ENCODE assay signal across 10 cellular contexts in genomic region chr4:69057620-69058409, GRCh38. TPM values are rescaled to one million over a fixed set of nuclear protein-coding genes. Genes with fewer than 3 reads are reported as not detected.
DNase-seq lines count a peak whose midpoint lies in the region; ATAC-seq, FAIRE-seq and TF ChIP-seq lines count a peak whose summit lies in the region.
"Had no signal": no experiment of that assay in that cellular context is flagged by ENCODE, and none has a peak within 500 bp of the region (broad histone marks: within the 10 kb centered on the region; RNA-seq: fewer than 3 reads in every experiment).

No MANE protein-coding gene starts in this region.

- H3K27me3 ChIP-seq in PC-3 (ENCODE audit: low read length) (no peaks in the 10 kb centered on the region), left lung (no peaks in the 10 kb centered on the region)

- TF ChIP-seq CTCF in PC-3 (conservative IDR thresholded peaks at IDR 0.05; ENCODE audit: low read depth, low read length) (no peak), left lung (IDR thresholded peaks at IDR 0.05) (no peak), OCI-LY7 (conservative IDR thresholded peaks at IDR 0.05; ENCODE audit: low read length) (no peak)

- BruUV-seq in PC-3 (replicated peaks; lab: Mats Ljungman, UMichigan), result no TSS peak
- BruUV-seq in OCI-LY7 (replicated peaks; lab: Mats Ljungman, UMichigan), result no TSS peak

- peak; percentile 76 for FAIRE-seq in GM12892 (lab: Jason Lieb, UNC)

- H2AFZ ChIP-seq in PC-3 (ENCODE audit: low read length), result 0 out of 2 replicates have a peak overlapping the region, but pooled peaks have one; percentile 1
- no peak overlapping the region for H2AFZ ChIP-seq in OCI-LY7 (ENCODE audit: low read length)

- intact Hi-C loops in PC-3 (cut with micrococcal nuclease) (no loop called here), left lung (cut with DNase I) (no loop called here), OCI-LY7 (cut with micrococcal nuclease; ENCODE audit: unreplicated experiment) (no loop called here)

- H3K9me2 ChIP-seq in PC-3 (replicated peaks; ENCODE audit: low read length) (no peaks in the 10 kb centered on the region), OCI-LY7 (ENCODE audit: insufficient read depth, low read length) (no peaks in the 10 kb centered on the region)

- CTCF ChIA-PET in PC-3 (lab: Charles Lee), result interaction anchor here (0.6 kb wide), 1 partner anchor 74 kb away, joined by 6 read pairs; no protein-coding TSS in a partner anchor
- CTCF ChIA-PET in OCI-LY7 (lab: Charles Lee; ENCODE audit: unreplicated experiment), result no interaction called here

- H3K27ac ChIP-seq in PC-3 (ENCODE audit: low read length), result no peak overlapping the region
- peak overlapping the region in 1 of 2 donors; percentile 30 for H3K27ac ChIP-seq in left lung
- H3K27ac ChIP-seq in OCI-LY7 (ENCODE audit: low read depth, low read length, poor library complexity, severe bottlenecking), result no peak overlapping the region

- H3K4me3 ChIP-seq in PC-3 (ENCODE audit: low read length) (no peak overlapping the region), left lung (no peak overlapping the region), OCI-LY7 (ENCODE audit: low read depth, low read length, poor library complexity, severe bottlenecking) (no peak overlapping the region)

- no peaks in the 10 kb centered on the region for H4K20me1 ChIP-seq in PC-3 (ENCODE audit: low read length)
- H4K20me1 ChIP-seq in OCI-LY7 (ENCODE audit: insufficient read depth, low read length), result no peaks in the 10 kb centered on the region

- TF ChIP-seq POLR2A in GM12892 (IDR thresholded peaks at IDR 0.05; ENCODE audit: low read depth, low read length), result no peak

- H3K79me2 ChIP-seq in PC-3 (ENCODE audit: low read length) (no peaks in the 10 kb centered on the region), OCI-LY7 (ENCODE audit: insufficient read depth, low read depth, low read length) (no peaks in the 10 kb centered on the region)

- H3K9me3 ChIP-seq in PC-3 (ENCODE audit: low read length) (no peaks in the 10 kb centered on the region), left lung (no peaks in the 10 kb centered on the region), OCI-LY7 (ENCODE audit: low read length) (no peaks in the 10 kb centered on the region)

- no peaks in the 10 kb centered on the region for H3K36me3 ChIP-seq in PC-3 (ENCODE audit: low read depth, low read length)
- no peaks in the 10 kb centered on the region for H3K36me3 ChIP-seq in left lung
- H3K36me3 ChIP-seq in OCI-LY7 (ENCODE audit: insufficient read depth, low read length), result no peaks in the 10 kb centered on the region

- peak; percentile 76 for ATAC-seq in HG02571 (IDR thresholded peaks at IDR 0.05; ENCODE audit: unreplicated experiment)
- no peak for ATAC-seq in PC-3
- ATAC-seq in left lung, result peak; percentile 63

- no peak overlapping the region for H3K9ac ChIP-seq in PC-3 (ENCODE audit: low read length)

- H3F3A ChIP-seq in PC-3 (ENCODE audit: low read length, unreplicated experiment), result no peaks in the 10 kb centered on the region

- POLR2A ChIA-PET in PC-3 (lab: Charles Lee; ENCODE audit: unreplicated experiment), result no interaction called here
- POLR2A ChIA-PET in OCI-LY7 (lab: Charles Lee), result interaction anchor here (0.6 kb wide), 1 partner anchor 894 kb away, joined by 3 read pairs; no protein-coding TSS in a partner anchor

- H3K4me1 ChIP-seq in PC-3 (ENCODE audit: insufficient read depth, low read length) (peaks cover 21% of the 10 kb centered on the region), left lung (no peaks in the 10 kb centered on the region), OCI-LY7 (ENCODE audit: insufficient read depth, low read length, poor library complexity, severe bottlenecking) (no peaks in the 10 kb centered on the region)

- no peak overlapping the region for H3K4me2 ChIP-seq in PC-3 (ENCODE audit: low read length)
- no peak overlapping the region for H3K4me2 ChIP-seq in OCI-LY7 (ENCODE audit: low read length)

- no peak for DNase-seq in GM12892 (ENCODE audit: insufficient read length)
- DNase-seq in PC-3, result no peak
- DNase-seq in left lung, result no peak
- no peak for DNase-seq in OCI-LY7 (ENCODE audit: low spot score)
- DNase-seq in activated T-cell treated with anti-CD3 and anti-CD28 coated beads, Interleukin-2, amount 50 U/mL, for 1 hour, result no peak
- DNase-seq in GOT3 (lab: John Stamatoyannopoulos, UW), result no peak
- DNase-seq in NCI-H446 treated with DMSO at 0.1 percent for 48 hours (lab: John Stamatoyannopoulos, UW), result no peak
- DNase-seq: DMS79 treated with DMSO at 0.1 percent for 48 hours, NCI-H345 had no signal

RNA-seq across cellular contexts. Expression of gene UGT2B7, which starts 38.5 kb away (rescaled TPM):
- polyA plus RNA-seq in GM12892 (2012; ENCODE audit: missing spikeins), result not detected
- total RNA-seq in PC-3 (2014; rRNA removed) (not detected in 2 replicates), left lung (1 to 10 TPM in 1 of 2 donors, under 1 TPM in 1; 0.47 to 1.5 TPM), OCI-LY7 (2022) (not detected in 2 replicates)
- not detected in 2 replicates for total RNA-seq in OCI-LY7 (2014; rRNA removed; shearing (Covaris generic))
